ENCODE assay signal across 8 cellular contexts in the genomic region with DNA sequence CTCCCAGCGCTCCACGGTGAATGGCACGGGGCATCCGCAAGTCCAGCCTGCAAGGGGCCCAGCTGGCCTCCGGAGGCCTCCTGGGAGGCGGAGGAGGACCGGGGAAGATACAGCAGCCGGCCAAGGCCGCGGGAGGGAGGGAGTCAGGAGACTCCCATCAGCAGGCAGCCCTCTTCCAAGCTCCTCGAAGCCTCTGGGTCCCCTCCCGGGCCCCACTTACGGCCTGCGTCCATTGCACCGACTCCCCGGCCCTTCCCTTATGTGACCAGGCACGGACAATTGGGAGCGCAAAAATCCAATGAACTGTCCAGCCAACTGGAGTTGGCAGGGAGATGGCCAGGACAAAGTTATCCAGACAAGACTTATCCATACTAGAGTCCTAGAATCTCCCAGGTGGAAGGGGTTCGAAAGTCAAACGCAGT. TPM values are rescaled to one million over a fixed set of nuclear protein-coding genes. Genes with fewer than 3 reads are reported as not detected.
A peak's percentile ranks its signal among the peaks of the same experiment; 100 is the strongest.
DNase-seq lines count a peak whose midpoint lies in the region; ATAC-seq and TF ChIP-seq lines count a peak whose summit lies in the region.

No MANE protein-coding gene starts in this region.

- no peaks in the 10 kb centered on the region for H3K9me2 ChIP-seq in SK-N-SH

- no peak for TF ChIP-seq RAD21 in SK-N-SH (IDR thresholded peaks at IDR 0.05; ENCODE audit: low read length)

- H3K4me3 ChIP-seq in SK-N-SH (ENCODE audit: low read depth in 2 of 2, low read length in 1 of 2) (peak overlapping the region; percentile 69 to 94), fibroblast of the aortic adventitia (ENCODE audit: low read depth, low read length) (peak overlapping the region; percentile 77), neutrophil (ENCODE audit: low read depth in 1 of 2, low read length in 1 of 2) (peak overlapping the region; percentile 49 to 65)

- H3K27me3 ChIP-seq in SK-N-SH (ENCODE audit: insufficient read depth) (no peaks in the 10 kb centered on the region), neutrophil (peaks cover 39% of the 10 kb centered on the region)

- no peaks in the 10 kb centered on the region; the same call in 1 of the 2 replicates for H3K4me1 ChIP-seq in ES-I3 (ENCODE audit: insufficient read depth, low read length)
- peaks cover 7 to 9% of the 10 kb centered on the region in 2 experiments; a peak in 2 of 4 replicates for H3K4me1 ChIP-seq in SK-N-SH (ENCODE audit: control insufficient read depth in 1 of 2, insufficient read depth in 2 of 2, low read depth in 1 of 2, low read length in 1 of 2)
- peaks cover 3 to 13% of the 10 kb centered on the region in 2 experiments for H3K4me1 ChIP-seq in neutrophil (ENCODE audit: control insufficient read depth in 1 of 2, insufficient read depth in 1 of 2, low read depth in 1 of 2, low read length in 1 of 2)

- no peaks in the 10 kb centered on the region for H4K20me1 ChIP-seq in SK-N-SH (ENCODE audit: insufficient read depth)

- CTCF ChIA-PET in SK-N-SH (lab: Yijun Ruan, JAX) = interaction anchor here (0.6 to 1.5 kb wide), 5 partner anchors 9 to 109 kb away, joined by 3 to 6 read pairs (median 4); no protein-coding TSS in a partner anchor

- H3K4me2 ChIP-seq in SK-N-SH = peak overlapping the region; percentile 98

- H3K36me3 ChIP-seq in ES-I3 (ENCODE audit: insufficient read depth, low read length) = peaks cover 18% of the 10 kb centered on the region
- H3K36me3 ChIP-seq in SK-N-SH (replicated peaks in 1 of 2; ENCODE audit: control insufficient read depth in 1 of 2, insufficient read depth in 2 of 2, low read length in 1 of 2) = peaks cover 0 to 12% of the 10 kb centered on the region in 2 experiments
- H3K36me3 ChIP-seq in neutrophil = no peaks in the 10 kb centered on the region

- H3K27ac ChIP-seq in SK-N-SH (ENCODE audit: low read depth in 2 of 2, low read length in 1 of 2) = peak overlapping the region; percentile 68 to 72
- H3K27ac ChIP-seq in neutrophil = no peak overlapping the region

- no peak for ATAC-seq in GM21786 (IDR thresholded peaks at IDR 0.05; ENCODE audit: unreplicated experiment)

- TF ChIP-seq CTCF in SK-N-SH (IDR thresholded peaks at IDR 0.05) (no peak), fibroblast of the aortic adventitia (IDR thresholded peaks at IDR 0.05; ENCODE audit: insufficient read depth, low read length) (no peak), neutrophil (IDR thresholded peaks at IDR 0.05) (no peak)

- DNase-seq in SK-N-SH (peak; percentile 64), fibroblast of the aortic adventitia (ENCODE audit: low read depth) (no peak), cortex of kidney (lab: John Stamatoyannopoulos, UW) (no peak), SHP77 treated with DMSO at 0.1 percent for 48 hours (lab: John Stamatoyannopoulos, UW) (no peak), posterior cingulate gyrus (no peak)

- intact Hi-C loops in posterior cingulate gyrus (cut with DNase I) = no loop called here

- 0% methylated on average over 4 of the region's 20 CpGs for WGBS in SK-N-SH (ENCODE audit: low lambda C conversion rate)

- H3F3A ChIP-seq in SK-N-SH (replicated peaks; ENCODE audit: insufficient read depth) = peaks cover 4% of the 10 kb centered on the region

- no peaks in the 10 kb centered on the region for H3K9me3 ChIP-seq in ES-I3 (ENCODE audit: control insufficient read depth, insufficient read depth, low read length)
- H3K9me3 ChIP-seq in SK-N-SH = no peaks in the 10 kb centered on the region
- H3K9me3 ChIP-seq in neutrophil = no peaks in the 10 kb centered on the region

- H3K79me2 ChIP-seq in SK-N-SH (ENCODE audit: insufficient read depth) = peaks cover 19% of the 10 kb centered on the region; the same call in 1 of the 2 replicates

- POLR2A ChIA-PET in SK-N-SH (lab: Yijun Ruan, JAX) = no interaction called here

- TF ChIP-seq EP300 in SK-N-SH (IDR thresholded peaks at IDR 0.05; ENCODE audit: borderline replicate concordance in 1 of 2, low read depth in 1 of 2, low read length in 1 of 2) = no peak

- H3K9ac ChIP-seq in ES-I3 (ENCODE audit: low read depth, low read length) (peak overlapping the region; percentile 87), SK-N-SH (peak overlapping the region; percentile 95)

- peak overlapping the region; percentile 86 for H2AFZ ChIP-seq in SK-N-SH (ENCODE audit: low read depth)

TF ChIP-seq in SK-N-SH, 30 proteins besides CTCF, POLR2A, EP300 and RAD21:
- TF ChIP-seq GATA2 (CRISPR knock-in tag; IDR thresholded peaks at IDR 0.05) (no peak), NRF1 (IDR thresholded peaks at IDR 0.05; ENCODE audit: low read depth, low read length) (no peak), FOSL2 (IDR thresholded peaks at IDR 0.05; ENCODE audit: borderline replicate concordance, low read depth) (no peak), SIN3A (IDR thresholded peaks at IDR 0.05; ENCODE audit: borderline replicate concordance, low read depth, low read length) (no peak), ELF1 (IDR thresholded peaks at IDR 0.05) (no peak), NFIC (IDR thresholded peaks at IDR 0.05; ENCODE audit: borderline replicate concordance) (no peak), TEAD4 (IDR thresholded peaks at IDR 0.05; ENCODE audit: borderline replicate concordance, insufficient read depth) (no peak), MEF2A (IDR thresholded peaks at IDR 0.05; ENCODE audit: borderline replicate concordance, low read depth) (no peak), POLR2AphosphoS5 (IDR thresholded peaks at IDR 0.05; ENCODE audit: low read depth, low read length) (no peak)
- TF ChIP-seq, protein P1, sequence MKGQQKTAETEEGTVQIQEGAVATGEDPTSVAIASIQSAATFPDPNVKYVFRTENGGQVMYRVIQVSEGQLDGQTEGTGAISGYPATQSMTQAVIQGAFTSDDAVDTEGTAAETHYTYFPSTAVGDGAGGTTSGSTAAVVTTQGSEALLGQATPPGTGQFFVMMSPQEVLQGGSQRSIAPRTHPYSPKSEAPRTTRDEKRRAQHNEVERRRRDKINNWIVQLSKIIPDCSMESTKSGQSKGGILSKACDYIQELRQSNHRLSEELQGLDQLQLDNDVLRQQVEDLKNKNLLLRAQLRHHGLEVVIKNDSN (IDR thresholded peaks at IDR 0.05; ENCODE audit: borderline replicate concordance, low read depth) = no peak
- TF ChIP-seq, protein P2, sequence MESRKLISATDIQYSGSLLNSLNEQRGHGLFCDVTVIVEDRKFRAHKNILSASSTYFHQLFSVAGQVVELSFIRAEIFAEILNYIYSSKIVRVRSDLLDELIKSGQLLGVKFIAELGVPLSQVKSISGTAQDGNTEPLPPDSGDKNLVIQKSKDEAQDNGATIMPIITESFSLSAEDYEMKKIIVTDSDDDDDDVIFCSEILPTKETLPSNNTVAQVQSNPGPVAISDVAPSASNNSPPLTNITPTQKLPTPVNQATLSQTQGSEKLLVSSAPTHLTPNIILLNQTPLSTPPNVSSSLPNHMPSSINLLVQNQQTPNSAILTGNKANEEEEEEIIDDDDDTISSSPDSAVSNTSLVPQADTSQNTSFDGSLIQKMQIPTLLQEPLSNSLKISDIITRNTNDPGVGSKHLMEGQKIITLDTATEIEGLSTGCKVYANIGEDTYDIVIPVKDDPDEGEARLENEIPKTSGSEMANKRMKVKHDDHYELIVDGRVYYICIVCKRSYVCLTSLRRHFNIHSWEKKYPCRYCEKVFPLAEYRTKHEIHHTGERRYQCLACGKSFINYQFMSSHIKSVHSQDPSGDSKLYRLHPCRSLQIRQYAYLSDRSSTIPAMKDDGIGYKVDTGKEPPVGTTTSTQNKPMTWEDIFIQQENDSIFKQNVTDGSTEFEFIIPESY (IDR thresholded peaks at IDR 0.05; ENCODE audit: borderline replicate concordance, low read depth) = no peak
- TF ChIP-seq, protein P3, sequence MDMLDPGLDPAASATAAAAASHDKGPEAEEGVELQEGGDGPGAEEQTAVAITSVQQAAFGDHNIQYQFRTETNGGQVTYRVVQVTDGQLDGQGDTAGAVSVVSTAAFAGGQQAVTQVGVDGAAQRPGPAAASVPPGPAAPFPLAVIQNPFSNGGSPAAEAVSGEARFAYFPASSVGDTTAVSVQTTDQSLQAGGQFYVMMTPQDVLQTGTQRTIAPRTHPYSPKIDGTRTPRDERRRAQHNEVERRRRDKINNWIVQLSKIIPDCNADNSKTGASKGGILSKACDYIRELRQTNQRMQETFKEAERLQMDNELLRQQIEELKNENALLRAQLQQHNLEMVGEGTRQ (IDR thresholded peaks at IDR 0.05; ENCODE audit: borderline replicate concordance, low read depth, low read length) = no peak

RNA-seq across cellular contexts. Expression of a gene that starts 0.7 kb away (rescaled TPM):
- 210 and 247 TPM in 2 replicates for polyA plus RNA-seq in SK-N-SH (2012; rRNA removed)
- 106 and 153 TPM in 2 replicates for polyA plus RNA-seq in SK-N-SH (2012; cell fraction: cytosol; rRNA removed)
- polyA plus RNA-seq in SK-N-SH (2012; cell fraction: nucleus; rRNA removed) = 444 and 513 TPM in 2 replicates
- 59.5 and 217 TPM in 2 replicates for total RNA-seq in fibroblast of the aortic adventitia (ENCODE audit: low replicate concordance)

RNA-seq across cellular contexts. Expression of a gene that starts 17.2 kb away (rescaled TPM):
- 8.3 and 9.7 TPM in 2 replicates for polyA plus RNA-seq in SK-N-SH (2012; rRNA removed)
- polyA plus RNA-seq in SK-N-SH (2012; cell fraction: cytosol; rRNA removed) = 2.7 and 3.7 TPM in 2 replicates
- polyA plus RNA-seq in SK-N-SH (2012; cell fraction: nucleus; rRNA removed) = 28.0 and 34.0 TPM in 2 replicates
- 2.8 and 14.6 TPM in 2 replicates for total RNA-seq in fibroblast of the aortic adventitia (ENCODE audit: low replicate concordance)
